Comparison of ENCODE assay signal across 36 cellular contexts in genomic region chr1:174031099-174031498, GRCh38.
"Had no signal": no experiment of that assay in that cellular context is flagged by ENCODE, and none has a peak within 500 bp of the region (broad histone marks: within the 10 kb centered on the region; RNA-seq: fewer than 3 reads in every experiment).

No MANE protein-coding gene starts in this region.

- H3K9me3 Mint-ChIP-seq: activated CD4-positive, alpha-beta memory T cell treated with anti-CD3 and anti-CD28 coated beads, Interleukin-2, amount 10 ng/mL, durations not matched to agents 7 days and 5 days; activated CD4-positive, alpha-beta T cell treated with anti-CD3 and anti-CD28 coated beads, Interleukin-2, amount 10 ng/mL, durations not matched to agents 7 days and 5 days; activated naive CD4-positive, alpha-beta T cell treated with anti-CD3 and anti-CD28 coated beads for 36 hours; activated naive CD4-positive, alpha-beta T cell treated with anti-CD3 and anti-CD28 coated beads, Interleukin-2, amount 50 U/mL, for 72 hours; activated naive CD8-positive, alpha-beta T cell treated with anti-CD3 and anti-CD28 coated beads for 36 hours; activated T-cell treated with anti-CD3 and anti-CD28 coated beads, Interleukin-2, amount 50 U/mL, for 24 hours; T-helper 1 cell treated with Interleukin-12 subunit alpha and Interleukin-12 subunit beta and Interleukin-4 antibody, amounts not matched to agents 30 μg/mL and 1 μg/mL, for 36 hours; T-helper 2 cell treated with Interferon-gamma antibody and Interleukin-4, amounts not matched to agents 5 μg/mL and 100 μg/mL, for 36 hours; WTC11 had no signal

- H3K4me3 ChIP-seq: adrenal gland, body of pancreas, breast epithelium, colonic mucosa had no signal

- H3K27ac ChIP-seq: adrenal gland, body of pancreas, brain microvascular endothelial cell, breast epithelium, colonic mucosa, WERI-Rb-1 had no signal

- H3K27me3 ChIP-seq: adrenal gland, body of pancreas, brain microvascular endothelial cell, breast epithelium, colonic mucosa had no signal

- ATAC-seq: activated CD4-positive, CD25-positive, alpha-beta regulatory T cell treated with anti-CD3 and anti-CD28 coated beads, Interleukin-2, amount 50 U/mL, for 24 hours; activated CD8-positive, alpha-beta memory T cell treated with anti-CD3 and anti-CD28 coated beads, Interleukin-2, amount 10 ng/mL, durations not matched to agents 7 days and 5 days; activated CD8-positive, alpha-beta T cell treated with anti-CD3 and anti-CD28 coated beads, Interleukin-2, amount 10 ng/mL, durations not matched to agents 7 days and 5 days; activated naive CD4-positive, alpha-beta T cell treated with anti-CD3 and anti-CD28 coated beads, Interleukin-2, amount 50 U/mL, for 72 hours; body of pancreas had no signal

- H3K36me3 ChIP-seq: adrenal gland, brain microvascular endothelial cell, breast epithelium, colonic mucosa, WERI-Rb-1 had no signal

- DNase-seq: activated CD4-positive, alpha-beta memory T cell treated with anti-CD3 and anti-CD28 coated beads, Interleukin-2, amount 10 ng/mL, durations not matched to agents 7 days and 5 days; activated CD4-positive, alpha-beta T cell treated with anti-CD3 and anti-CD28 coated beads for 1 hour; activated CD4-positive, alpha-beta T cell treated with anti-CD3 and anti-CD28 coated beads for 36 hours; activated CD4-positive, alpha-beta T cell treated with anti-CD3 and anti-CD28 coated beads for 48 hours; activated CD4-positive, alpha-beta T cell treated with anti-CD3 and anti-CD28 coated beads, Interleukin-2, amount 10 ng/mL, durations not matched to agents 7 days and 5 days; activated CD4-positive, alpha-beta T cell treated with anti-CD3 and anti-CD28 coated beads, Interleukin-2, amount 50 U/mL, for 48 hours; activated CD4-positive, CD25-positive, alpha-beta regulatory T cell; activated CD8-positive, alpha-beta memory T cell treated with anti-CD3 and anti-CD28 coated beads for 24 hours; activated CD8-positive, alpha-beta memory T cell treated with anti-CD3 and anti-CD28 coated beads, Interleukin-2, amount 10 ng/mL, durations not matched to agents 7 days and 5 days; activated CD8-positive, alpha-beta memory T cell treated with anti-CD3 and anti-CD28 coated beads, Interleukin-2, amount 50 U/mL, for 48 hours; activated CD8-positive, alpha-beta T cell treated with anti-CD3 and anti-CD28 coated beads, Interleukin-2, amount 10 ng/mL, durations not matched to agents 7 days and 5 days; activated effector memory CD4-positive, alpha-beta T cell treated with anti-CD3 and anti-CD28 coated beads, Interleukin-2, amount 50 U/mL, for 16 hours; activated gamma-delta T cell treated with Interleukin-2 at 50 U/mL for 16 hours; activated naive CD4-positive, alpha-beta T cell; activated naive CD4-positive, alpha-beta T cell treated with anti-CD3 and anti-CD28 coated beads for 36 hours; activated naive CD4-positive, alpha-beta T cell treated with anti-CD3 and anti-CD28 coated beads, Interleukin-2, amount 50 U/mL, for 16 hours; activated naive CD8-positive, alpha-beta T cell treated with anti-CD3 and anti-CD28 coated beads for 36 hours; activated T-cell treated with anti-CD3 and anti-CD28 coated beads, Interleukin-2, amount 50 U/mL, for 24 hours; activated T-cell treated with anti-CD3 and anti-CD28 coated beads, Interleukin-2, amount 50 U/mL, for 48 hours; adrenal gland; amniotic stem cell; aorta; body of pancreas; brain microvascular endothelial cell; central memory CD4-positive, alpha-beta T cell; colonic mucosa; T-helper 2 cell; T-helper 9 cell; WERI-Rb-1 had no signal

- H3K27ac Mint-ChIP-seq: activated CD4-positive, alpha-beta memory T cell treated with anti-CD3 and anti-CD28 coated beads, Interleukin-2, amount 10 ng/mL, durations not matched to agents 7 days and 5 days; activated CD4-positive, alpha-beta T cell treated with anti-CD3 and anti-CD28 coated beads for 36 hours; activated CD4-positive, alpha-beta T cell treated with anti-CD3 and anti-CD28 coated beads, Interleukin-2, amount 10 ng/mL, durations not matched to agents 7 days and 5 days; activated CD8-positive, alpha-beta memory T cell treated with anti-CD3 and anti-CD28 coated beads, Interleukin-2, amount 10 ng/mL, durations not matched to agents 7 days and 5 days; activated CD8-positive, alpha-beta T cell treated with anti-CD3 and anti-CD28 coated beads, Interleukin-2, amount 10 ng/mL, durations not matched to agents 7 days and 5 days; activated naive CD4-positive, alpha-beta T cell treated with anti-CD3 and anti-CD28 coated beads for 36 hours; activated naive CD4-positive, alpha-beta T cell treated with anti-CD3 and anti-CD28 coated beads, Interleukin-2, amount 50 U/mL, for 72 hours; activated naive CD8-positive, alpha-beta T cell treated with anti-CD3 and anti-CD28 coated beads for 36 hours; activated T-cell treated with anti-CD3 and anti-CD28 coated beads, Interleukin-2, amount 50 U/mL, for 24 hours; T-helper 1 cell treated with Interleukin-12 subunit alpha and Interleukin-12 subunit beta and Interleukin-4 antibody, amounts not matched to agents 30 μg/mL and 1 μg/mL, for 36 hours; T-helper 2 cell treated with Interferon-gamma antibody and Interleukin-4, amounts not matched to agents 5 μg/mL and 100 μg/mL, for 36 hours; WTC11 had no signal

- H3K36me3 Mint-ChIP-seq: activated CD8-positive, alpha-beta memory T cell treated with anti-CD3 and anti-CD28 coated beads, Interleukin-2, amount 10 ng/mL, durations not matched to agents 7 days and 5 days; activated naive CD4-positive, alpha-beta T cell treated with anti-CD3 and anti-CD28 coated beads, Interleukin-2, amount 50 U/mL, for 72 hours; activated naive CD8-positive, alpha-beta T cell treated with anti-CD3 and anti-CD28 coated beads for 36 hours; WTC11 had no signal

- H3K9me3 ChIP-seq: adrenal gland, body of pancreas, breast epithelium, colonic mucosa had no signal

- H3K4me1 ChIP-seq: adrenal gland, body of pancreas, breast epithelium, colonic mucosa had no signal

- H3K27me3 Mint-ChIP-seq: activated T-cell treated with anti-CD3 and anti-CD28 coated beads, Interleukin-2, amount 50 U/mL, for 24 hours had no signal

- FAIRE-seq: astrocyte had no signal

- H3K4me3 Mint-ChIP-seq: activated CD4-positive, alpha-beta memory T cell treated with anti-CD3 and anti-CD28 coated beads, Interleukin-2, amount 10 ng/mL, durations not matched to agents 7 days and 5 days; activated CD4-positive, alpha-beta T cell treated with anti-CD3 and anti-CD28 coated beads for 36 hours; activated CD4-positive, alpha-beta T cell treated with anti-CD3 and anti-CD28 coated beads, Interleukin-2, amount 10 ng/mL, durations not matched to agents 7 days and 5 days; activated CD8-positive, alpha-beta memory T cell treated with anti-CD3 and anti-CD28 coated beads, Interleukin-2, amount 10 ng/mL, durations not matched to agents 7 days and 5 days; activated CD8-positive, alpha-beta T cell treated with anti-CD3 and anti-CD28 coated beads, Interleukin-2, amount 10 ng/mL, durations not matched to agents 7 days and 5 days; activated naive CD4-positive, alpha-beta T cell treated with anti-CD3 and anti-CD28 coated beads for 36 hours; activated naive CD8-positive, alpha-beta T cell treated with anti-CD3 and anti-CD28 coated beads for 36 hours; activated T-cell treated with anti-CD3 and anti-CD28 coated beads, Interleukin-2, amount 50 U/mL, for 24 hours; T-helper 1 cell treated with Interleukin-12 subunit alpha and Interleukin-12 subunit beta and Interleukin-4 antibody, amounts not matched to agents 30 μg/mL and 1 μg/mL, for 36 hours; T-helper 2 cell treated with Interferon-gamma antibody and Interleukin-4, amounts not matched to agents 5 μg/mL and 100 μg/mL, for 36 hours; WTC11 had no signal

- H3K4me1 Mint-ChIP-seq: activated CD4-positive, alpha-beta memory T cell treated with anti-CD3 and anti-CD28 coated beads, Interleukin-2, amount 10 ng/mL, durations not matched to agents 7 days and 5 days; activated CD4-positive, alpha-beta T cell treated with anti-CD3 and anti-CD28 coated beads for 36 hours; activated CD4-positive, alpha-beta T cell treated with anti-CD3 and anti-CD28 coated beads, Interleukin-2, amount 10 ng/mL, durations not matched to agents 7 days and 5 days; activated CD8-positive, alpha-beta memory T cell treated with anti-CD3 and anti-CD28 coated beads, Interleukin-2, amount 10 ng/mL, durations not matched to agents 7 days and 5 days; activated naive CD8-positive, alpha-beta T cell treated with anti-CD3 and anti-CD28 coated beads for 36 hours had no signal
